Comparison of ENCODE assay signal across 12 cellular contexts in genomic region chr1:8017495-8018310, GRCh38. TPM values are rescaled to one million over a fixed set of nuclear protein-coding genes. Genes with fewer than 3 reads are reported as not detected.
DNase-seq lines count a peak whose midpoint lies in the region; ATAC-seq, FAIRE-seq and TF ChIP-seq lines count a peak whose summit lies in the region.
"Had no signal": no experiment of that assay in that cellular context is flagged by ENCODE, and none has a peak within 500 bp of the region (broad histone marks: within the 10 kb centered on the region; RNA-seq: fewer than 3 reads in every experiment).

No MANE protein-coding gene starts in this region.

- no peaks in the 10 kb centered on the region for H3K27me3 ChIP-seq in astrocyte (ENCODE audit: insufficient read depth, low read length)

- H3K4me3 ChIP-seq in astrocyte (ENCODE audit: insufficient read depth, low read depth, low read length) = no peak overlapping the region
- no peak overlapping the region for H3K4me3 ChIP-seq in kidney (ENCODE audit: low read length in 2 of 2)
- H3K4me3 ChIP-seq: skin epidermis had no signal

- H3K36me3 ChIP-seq in astrocyte (ENCODE audit: insufficient read depth, low read length) = peaks cover 21% of the 10 kb centered on the region
- H3K36me3 ChIP-seq in kidney (ENCODE audit: control insufficient read depth in 1 of 2, insufficient read depth in 2 of 2, low read length in 2 of 2) = peaks cover 22 to 41% of the 10 kb centered on the region in 2 donors

- DNase-seq in DMS 273 (lab: John Stamatoyannopoulos, UW; ENCODE audit: unreplicated experiment) (peak; percentile 10), DMS 273 treated with DMSO at 0.1 percent for 48 hours (lab: John Stamatoyannopoulos, UW) (no peak), astrocyte (ENCODE audit: low read depth) (no peak), kidney (no peak), ACHN (no peak)
- DNase-seq: activated B cell treated with CpG ODN at 0.5 μM for 24 hours, dermis blood vessel endothelial cell had no signal

- H3K27ac Mint-ChIP-seq in astrocyte (ENCODE audit: unreplicated experiment) = peak overlapping the region; percentile 1
- H3K27ac Mint-ChIP-seq: activated B cell treated with CpG ODN at 0.5 μM for 24 hours had no signal

- peak overlapping the region; percentile 62 for H3K4me2 ChIP-seq in astrocyte (ENCODE audit: low read length)

- H3K27ac ChIP-seq in astrocyte (ENCODE audit: low read depth, low read length) (no peak overlapping the region), kidney (ENCODE audit: low read depth in 2 of 2, low read length in 2 of 2) (no peak overlapping the region), temporal lobe (ENCODE audit: low read depth, low read length) (peak overlapping the region; percentile 75)

- peaks cover 80% of the 10 kb centered on the region for H3K4me1 Mint-ChIP-seq in astrocyte (ENCODE audit: low read depth, unreplicated experiment)

- peak overlapping the region; percentile 10 for H3K9ac ChIP-seq in astrocyte (ENCODE audit: low read length)
- H3K9ac ChIP-seq in kidney (ENCODE audit: low read length in 2 of 2) = peak overlapping the region in 1 of 2 donors; percentile 31

- peak overlapping the region; percentile 58 for H3K4me3 Mint-ChIP-seq in astrocyte (ENCODE audit: unreplicated experiment)
- H3K4me3 Mint-ChIP-seq: activated B cell treated with CpG ODN at 0.5 μM for 24 hours had no signal

- H3K27me3 Mint-ChIP-seq in astrocyte (ENCODE audit: low read depth, unreplicated experiment) = no peaks in the 10 kb centered on the region

- no peaks in the 10 kb centered on the region for H3K9me3 Mint-ChIP-seq in astrocyte (ENCODE audit: unreplicated experiment)
- H3K9me3 Mint-ChIP-seq: activated B cell treated with CpG ODN at 0.5 μM for 24 hours had no signal

- H3K4me1 ChIP-seq in astrocyte (ENCODE audit: insufficient read depth, low read length) (peaks cover 75% of the 10 kb centered on the region), kidney (ENCODE audit: control insufficient read depth in 1 of 2, insufficient read depth in 1 of 2, low read depth in 1 of 2, low read length in 2 of 2) (peaks cover 19 to 43% of the 10 kb centered on the region in 2 donors)

- no peaks in the 10 kb centered on the region for H3K9me3 ChIP-seq in astrocyte (ENCODE audit: insufficient read depth, low read depth, low read length)
- no peaks in the 10 kb centered on the region for H3K9me3 ChIP-seq in kidney (ENCODE audit: control insufficient read depth in 1 of 2, low read length in 2 of 2)

- H3K36me3 Mint-ChIP-seq in astrocyte (ENCODE audit: low read depth, unreplicated experiment) = peaks cover 8% of the 10 kb centered on the region

- H3K79me2 ChIP-seq in astrocyte (ENCODE audit: insufficient read depth, low read length) = peaks cover 100% of the 10 kb centered on the region

- FAIRE-seq in astrocyte (lab: Jason Lieb, UNC) (no peak), kidney (lab: Jason Lieb, UNC) (peak; percentile 15)
- FAIRE-seq: A204.1 had no signal

- H4K20me1 ChIP-seq in astrocyte (ENCODE audit: insufficient read depth, low read length) = peaks cover 94% of the 10 kb centered on the region

- no peak overlapping the region for H2AFZ ChIP-seq in astrocyte (ENCODE audit: low read depth, low read length)

- in situ Hi-C loops in ACHN (cut with HindIII; ENCODE audit: low pct_ligation_motif_present, low pct_unique_long_range_greater_than_20kb, low sequenced_read_pairs) = loop anchor here (10.0 kb wide), 1 partner anchor 297 kb away; the partner anchor contains the start of gene SLC45A1

- ATAC-seq in GM18511 (IDR thresholded peaks at IDR 0.05; ENCODE audit: unreplicated experiment) (no peak), HG02970 (IDR thresholded peaks at IDR 0.05; ENCODE audit: low FRiP score, unreplicated experiment) (no peak)

- TF ChIP-seq CTCF in astrocyte (IDR thresholded peaks at IDR 0.05; ENCODE audit: insufficient read depth, low read depth, low read length) (no peak), kidney (IDR thresholded peaks at IDR 0.05; ENCODE audit: borderline replicate concordance, extremely low read depth, insufficient read depth) (no peak)

- intact Hi-C loops in kidney (cut with DNase I) = no loop called here

RNA-seq across cellular contexts. Expression of gene ERRFI1, which starts 8.4 kb away (rescaled TPM):
- total RNA-seq in astrocyte = 81.5 and 119 TPM in 2 replicates
- 71.3 TPM for total RNA-seq in kidney
- polyA plus RNA-seq in kidney (ENCODE audit: insufficient read depth, low read depth, low replicate concordance) = 25.0 TPM
- 10.3 TPM for total RNA-seq in temporal lobe

RNA-seq across cellular contexts. Expression of gene PARK7, which starts 56.2 kb away (rescaled TPM):
- total RNA-seq in astrocyte = 268 and 282 TPM in 2 replicates
- 239 TPM for total RNA-seq in kidney
- polyA plus RNA-seq in kidney (ENCODE audit: insufficient read depth, low read depth, low replicate concordance) = 481 TPM
- 108 TPM for total RNA-seq in temporal lobe
